ENCODE assay signal across 10 cellular contexts in genomic region chr6:108873971-108874370, GRCh38. TPM values are rescaled to one million over a fixed set of nuclear protein-coding genes. Genes with fewer than 3 reads are reported as not detected.
DNase-seq lines count a peak whose midpoint lies in the region; ATAC-seq and TF ChIP-seq lines count a peak whose summit lies in the region.
"Had no signal": no experiment of that assay in that cellular context is flagged by ENCODE, and none has a peak within 500 bp of the region (broad histone marks: within the 10 kb centered on the region; RNA-seq: fewer than 3 reads in every experiment).

No MANE protein-coding gene starts in this region.

- 88% methylated on average over 6 of the region's 6 CpGs for WGBS in smooth muscle cell (ENCODE audit: low lambda C conversion rate)

- H3K9ac ChIP-seq in smooth muscle cell (ENCODE audit: low read depth): no peak overlapping the region

- H3K4me3 Mint-ChIP-seq in activated naive CD4-positive, alpha-beta T cell treated with anti-CD3 and anti-CD28 coated beads for 36 hours: peak overlapping the region; percentile 20
- H3K4me3 Mint-ChIP-seq in activated T-helper 1 cell treated with anti-CD3 and anti-CD28 coated beads, Interleukin-12 subunit alpha, Interleukin-12 subunit beta, Interleukin-2, Interleukin-4 antibody, amounts not matched to agents 30 ng/mL and 10 ng/mL and 1 ng/mL, durations not matched to agents 14 hours and 24 hours and 36 hours: peak overlapping the region; percentile 35
- H3K4me3 Mint-ChIP-seq: neural crest cell had no signal

- H3K4me3 ChIP-seq in left lung (no peak overlapping the region), tibial artery (no peak overlapping the region), A673 (ENCODE audit: low read depth, low read length, poor library complexity, severe bottlenecking) (no peak overlapping the region), smooth muscle cell (no peak overlapping the region)

- no peak for ATAC-seq in left lung

- no peak overlapping the region for H3K4me2 ChIP-seq in smooth muscle cell

- H3K79me2 ChIP-seq in smooth muscle cell (ENCODE audit: low read depth): no peaks in the 10 kb centered on the region

- H3K27me3 ChIP-seq in left lung (no peaks in the 10 kb centered on the region), tibial artery (no peaks in the 10 kb centered on the region), A673 (replicated peaks; ENCODE audit: insufficient read depth, low read depth, low read length, poor library complexity) (no peaks in the 10 kb centered on the region), smooth muscle cell (ENCODE audit: low read depth) (no peaks in the 10 kb centered on the region)

- CTCF ChIA-PET in activated naive CD4-positive, alpha-beta T cell treated with anti-CD3 and anti-CD28 coated beads for 36 hours (lab: Charles Lee): interaction anchor here (0.6 to 1.6 kb wide), 3 partner anchors 38 to 199 kb away, joined by 3 to 6 read pairs (median 6); no protein-coding TSS in a partner anchor
- CTCF ChIA-PET in A673 (lab: Charles Lee): no interaction called here

- peaks cover 2% of the 10 kb centered on the region for H3K27me3 Mint-ChIP-seq in activated naive CD4-positive, alpha-beta T cell treated with anti-CD3 and anti-CD28 coated beads for 36 hours (ENCODE audit: low read depth)
- H3K27me3 Mint-ChIP-seq in activated T-helper 1 cell treated with anti-CD3 and anti-CD28 coated beads, Interleukin-12 subunit alpha, Interleukin-12 subunit beta, Interleukin-2, Interleukin-4 antibody, amounts not matched to agents 30 ng/mL and 10 ng/mL and 1 ng/mL, durations not matched to agents 14 hours and 24 hours and 36 hours (ENCODE audit: insufficient read depth): peaks cover 4% of the 10 kb centered on the region

- H3F3A ChIP-seq in smooth muscle cell (ENCODE audit: low read depth): no peaks in the 10 kb centered on the region

- no peaks in the 10 kb centered on the region for H3K9me3 Mint-ChIP-seq in activated naive CD4-positive, alpha-beta T cell treated with anti-CD3 and anti-CD28 coated beads for 36 hours
- H3K9me3 Mint-ChIP-seq in activated T-helper 1 cell treated with anti-CD3 and anti-CD28 coated beads, Interleukin-12 subunit alpha, Interleukin-12 subunit beta, Interleukin-2, Interleukin-4 antibody, amounts not matched to agents 30 ng/mL and 10 ng/mL and 1 ng/mL, durations not matched to agents 14 hours and 24 hours and 36 hours: peaks cover 15% of the 10 kb centered on the region

- TF ChIP-seq CTCF in left lung (IDR thresholded peaks at IDR 0.05): no peak
- no peak for TF ChIP-seq CTCF in tibial artery (IDR thresholded peaks at IDR 0.05)
- no peak for TF ChIP-seq CTCF in A673 (conservative IDR thresholded peaks at IDR 0.05; ENCODE audit: low read depth, low read length)
- no peak for TF ChIP-seq CTCF in smooth muscle cell (IDR thresholded peaks at IDR 0.05; ENCODE audit: borderline replicate concordance, insufficient read depth, poor library complexity, severe bottlenecking)

- no peaks in the 10 kb centered on the region for H4K20me1 ChIP-seq in smooth muscle cell (ENCODE audit: low read depth)

- H3K36me3 Mint-ChIP-seq in activated naive CD4-positive, alpha-beta T cell treated with anti-CD3 and anti-CD28 coated beads for 36 hours (ENCODE audit: low read depth): peaks cover 33% of the 10 kb centered on the region
- peaks cover 33% of the 10 kb centered on the region for H3K36me3 Mint-ChIP-seq in activated T-helper 1 cell treated with anti-CD3 and anti-CD28 coated beads, Interleukin-12 subunit alpha, Interleukin-12 subunit beta, Interleukin-2, Interleukin-4 antibody, amounts not matched to agents 30 ng/mL and 10 ng/mL and 1 ng/mL, durations not matched to agents 14 hours and 24 hours and 36 hours (ENCODE audit: low read depth)

- no TSS peak for BruUV-seq in A673 (replicated peaks; lab: Mats Ljungman, UMichigan)

- H3K27ac ChIP-seq in left lung (peak overlapping the region; percentile 53 to 66), tibial artery (peak overlapping the region; percentile 68 to 79), A673 (ENCODE audit: low read depth, low read length, poor library complexity, severe bottlenecking) (no peak overlapping the region), smooth muscle cell (ENCODE audit: low read depth) (no peak overlapping the region)

- intact Hi-C loops in activated naive CD4-positive, alpha-beta T cell treated with anti-CD3 and anti-CD28 coated beads for 36 hours (cut with micrococcal nuclease): loop anchor here (1.0 to 10.0 kb wide), 11 partner anchors 8 to 909 kb away; partner anchors contain the start of genes ARMC2 and CD164
- intact Hi-C loops in activated T-helper 1 cell treated with anti-CD3 and anti-CD28 coated beads, Interleukin-12 subunit alpha, Interleukin-12 subunit beta, Interleukin-2, Interleukin-4 antibody, amounts not matched to agents 30 ng/mL and 10 ng/mL and 1 ng/mL, durations not matched to agents 14 hours and 24 hours and 36 hours (cut with micrococcal nuclease): loop anchor here (1.0 to 2.0 kb wide), 11 partner anchors 8 to 509 kb away; partner anchors contain the start of genes ARMC2, CD164 and CEP57L1
- intact Hi-C loops in left lung (cut with DNase I) (no loop called here), tibial artery (cut with DNase I; ENCODE audit: low total_unique reads) (no loop called here), A673 (cut with micrococcal nuclease; ENCODE audit: unreplicated experiment) (no loop called here)

- no peaks in the 10 kb centered on the region for H3K9me3 ChIP-seq in left lung
- no peaks in the 10 kb centered on the region for H3K9me3 ChIP-seq in tibial artery
- H3K9me3 ChIP-seq in A673 (ENCODE audit: low read depth, low read length, poor library complexity, severe bottlenecking): no peaks in the 10 kb centered on the region
- H3K9me3 ChIP-seq in smooth muscle cell (replicated peaks; ENCODE audit: low read depth): no peaks in the 10 kb centered on the region

- peak overlapping the region; percentile 33 for H3K27ac Mint-ChIP-seq in activated naive CD4-positive, alpha-beta T cell treated with anti-CD3 and anti-CD28 coated beads for 36 hours
- H3K27ac Mint-ChIP-seq in activated T-helper 1 cell treated with anti-CD3 and anti-CD28 coated beads, Interleukin-12 subunit alpha, Interleukin-12 subunit beta, Interleukin-2, Interleukin-4 antibody, amounts not matched to agents 30 ng/mL and 10 ng/mL and 1 ng/mL, durations not matched to agents 14 hours and 24 hours and 36 hours: peak overlapping the region; percentile 96

- H3K4me1 ChIP-seq in left lung (peaks cover 0 to 39% of the 10 kb centered on the region in 2 donors), tibial artery (peaks cover 0 to 71% (median 42%) of the 10 kb centered on the region in 4 donors), A673 (ENCODE audit: insufficient read depth, low read length, poor library complexity, severe bottlenecking) (no peaks in the 10 kb centered on the region), smooth muscle cell (ENCODE audit: low read depth) (peaks cover 16% of the 10 kb centered on the region)

- H3K36me3 ChIP-seq in left lung: peaks cover 0 to 11% of the 10 kb centered on the region in 2 donors
- H3K36me3 ChIP-seq in tibial artery: peaks cover 0 to 16% (median 0%) of the 10 kb centered on the region in 3 donors
- H3K36me3 ChIP-seq in A673 (ENCODE audit: insufficient read depth, low read length, poor library complexity, severe bottlenecking): peaks cover 3% of the 10 kb centered on the region
- H3K36me3 ChIP-seq in smooth muscle cell (ENCODE audit: low read depth): no peaks in the 10 kb centered on the region

- H3K4me1 Mint-ChIP-seq in activated naive CD4-positive, alpha-beta T cell treated with anti-CD3 and anti-CD28 coated beads for 36 hours (ENCODE audit: low read depth): peaks cover 22% of the 10 kb centered on the region
- H3K4me1 Mint-ChIP-seq in activated T-helper 1 cell treated with anti-CD3 and anti-CD28 coated beads, Interleukin-12 subunit alpha, Interleukin-12 subunit beta, Interleukin-2, Interleukin-4 antibody, amounts not matched to agents 30 ng/mL and 10 ng/mL and 1 ng/mL, durations not matched to agents 14 hours and 24 hours and 36 hours (ENCODE audit: low read depth): peaks cover 79% of the 10 kb centered on the region

- H2AFZ ChIP-seq in smooth muscle cell (ENCODE audit: low read depth): no peak overlapping the region

- DNase-seq in activated naive CD4-positive, alpha-beta T cell treated with anti-CD3 and anti-CD28 coated beads for 36 hours: no peak
- DNase-seq in activated naive CD4-positive, alpha-beta T cell (lab: John Stamatoyannopoulos, UW): no peak
- no peak for DNase-seq in activated T-helper 1 cell treated with anti-CD3 and anti-CD28 coated beads, Interleukin-12 subunit alpha, Interleukin-12 subunit beta, Interleukin-2, Interleukin-4 antibody, amounts not matched to agents 30 ng/mL and 10 ng/mL and 1 ng/mL, durations not matched to agents 14 hours and 24 hours and 36 hours (ENCODE audit: low spot score)
- no peak for DNase-seq in left lung
- DNase-seq in tibial artery: no peak
- DNase-seq in AG08396 (ENCODE audit: low spot score): no peak
- no peak for DNase-seq in A673 (ENCODE audit: low spot score)
- DNase-seq in smooth muscle cell (lab: John Stamatoyannopoulos, UW; ENCODE audit: unreplicated experiment): no peak
- DNase-seq: NCI-H2227 treated with DMSO at 0.1 percent for 48 hours had no signal

- POLR2A ChIA-PET in A673 (lab: Charles Lee; ENCODE audit: low non-redundant PET): no interaction called here

RNA-seq across cellular contexts. Expression of gene ARMC2, which starts 25.7 kb away (rescaled TPM):
- 1 to 10 TPM; 3.6 to 3.9 TPM for total RNA-seq in activated naive CD4-positive, alpha-beta T cell treated with anti-CD3 and anti-CD28 coated beads for 36 hours
- total RNA-seq in activated T-helper 1 cell treated with anti-CD3 and anti-CD28 coated beads, Interleukin-12 subunit alpha, Interleukin-12 subunit beta, Interleukin-2, Interleukin-4 antibody, amounts not matched to agents 30 ng/mL and 10 ng/mL and 1 ng/mL, durations not matched to agents 14 hours and 24 hours and 36 hours: 3.9 and 4.6 TPM in 2 replicates
- total RNA-seq in left lung (1 to 10 TPM; 7.8 to 8.0 TPM), A673 (2021) (12.0 and 12.6 TPM in 2 replicates), smooth muscle cell (2.0 and 4.6 TPM in 2 replicates)
- 2.5 and 2.6 TPM in 2 replicates for polyA plus RNA-seq in smooth muscle cell

Comparison
In these comparisons a context has a peak if more than half of its experiments do, and no peak if none do; other contexts are left out.
1. H3K27ac ChIP-seq: peak in left lung (2 of 2) and tibial artery (2 of 2); none in A673 (single experiment) and smooth muscle cell (single experiment).
2. intact Hi-C loops: an anchor here in activated naive CD4-positive, alpha-beta T cell treated with anti-CD3 and anti-CD28 coated beads for 36 hours (1.0 to 10.0 kb wide) and activated T-helper 1 cell treated with anti-CD3 and anti-CD28 coated beads, Interleukin-12 subunit alpha, Interleukin-12 subunit beta, Interleukin-2, Interleukin-4 antibody, amounts not matched to agents 30 ng/mL and 10 ng/mL and 1 ng/mL, durations not matched to agents 14 hours and 24 hours and 36 hours (1.0 to 2.0 kb wide); none called in left lung, tibial artery and A673.